In the genomic region with DNA sequence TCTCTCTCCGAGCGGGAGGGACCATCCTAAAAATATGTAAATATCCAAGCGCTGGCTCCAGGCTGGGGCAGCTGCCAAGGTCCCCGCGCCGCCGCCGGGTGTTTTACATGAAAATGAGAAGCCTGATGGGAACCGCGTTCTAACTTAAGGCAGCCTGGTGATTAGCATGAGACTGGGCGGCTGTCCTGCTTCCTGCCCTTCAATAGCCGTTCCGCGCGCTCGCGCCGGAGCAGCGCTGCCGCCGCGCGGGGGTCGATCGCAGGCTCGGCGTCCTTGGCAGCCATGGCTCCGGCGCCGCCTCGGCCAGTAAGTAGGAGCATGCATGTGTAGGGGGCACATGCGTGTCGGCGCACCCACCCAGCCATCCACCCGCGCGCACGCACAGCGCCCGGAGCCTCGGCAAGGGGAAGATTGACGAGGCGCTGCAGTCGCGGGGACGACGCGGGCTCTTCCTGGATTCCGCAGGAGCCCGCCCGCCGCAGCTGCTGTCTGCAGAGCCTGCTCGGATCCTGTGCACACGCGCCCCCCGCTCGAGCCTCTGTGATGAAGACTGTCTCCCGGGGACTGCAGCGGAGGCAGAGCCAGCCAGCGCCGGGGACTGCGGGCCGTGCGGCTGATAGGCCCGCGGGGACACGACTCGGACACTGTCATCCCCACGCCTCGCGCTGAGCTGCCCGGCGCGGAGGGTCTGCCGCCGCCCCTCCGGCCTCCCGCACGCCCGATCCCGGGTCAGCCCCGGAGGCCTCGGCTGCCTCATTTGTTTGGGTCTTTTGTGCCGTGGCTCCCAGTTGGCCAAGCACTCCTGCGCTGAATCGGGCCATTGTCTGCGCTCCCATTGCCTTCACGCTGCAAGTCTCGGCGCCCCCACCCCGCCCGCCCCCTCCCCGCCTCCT, we compare ENCODE assay signal across 8 cellular contexts. TPM values are rescaled to one million over a fixed set of nuclear protein-coding genes. Genes with fewer than 3 reads are reported as not detected.
A peak's percentile ranks its signal among the peaks of the same experiment; 100 is the strongest.
DNase-seq lines count a peak whose midpoint lies in the region; ATAC-seq and TF ChIP-seq lines count a peak whose summit lies in the region.

No MANE protein-coding gene starts in this region.

- H3K27me3 ChIP-seq in rectal smooth muscle tissue (ENCODE audit: control insufficient read depth, insufficient read depth, low read length), result no peaks in the 10 kb centered on the region

- no peaks in the 10 kb centered on the region for H3K4me1 ChIP-seq in rectal smooth muscle tissue (ENCODE audit: control insufficient read depth, insufficient read depth, low read length)

- H3K9ac ChIP-seq in rectal smooth muscle tissue (ENCODE audit: low read length), result no peak overlapping the region

- in situ Hi-C loops in astrocyte of the cerebellum (cut with HindIII; ENCODE audit: low sequenced_read_pairs), result no loop called here

- H3K27ac ChIP-seq in rectal smooth muscle tissue (ENCODE audit: low read depth, low read length), result no peak overlapping the region

- peak overlapping the region; percentile 49 for H3K4me3 ChIP-seq in astrocyte of the cerebellum (ENCODE audit: low read depth, low read length)
- H3K4me3 ChIP-seq in rectal smooth muscle tissue (ENCODE audit: low read length), result peak overlapping the region; percentile 70

- no peaks in the 10 kb centered on the region for H3K36me3 ChIP-seq in rectal smooth muscle tissue (ENCODE audit: control insufficient read depth, insufficient read depth, low read length)

- no peak for ATAC-seq in GM21447 (IDR thresholded peaks at IDR 0.05; ENCODE audit: unreplicated experiment)

- peak; percentile 4 for DNase-seq in DMS79 (lab: John Stamatoyannopoulos, UW)
- peak; percentile 42 for DNase-seq in NCI-H1092 treated with DMSO at 0.1 percent for 48 hours (lab: John Stamatoyannopoulos, UW)
- DNase-seq in astrocyte of the cerebellum (ENCODE audit: low read depth), result no peak
- peak; percentile 89 for DNase-seq in iPS DF 19.7 (ENCODE audit: low read depth, low spot score)
- no peak for DNase-seq in mesenteric fat pad (ENCODE audit: low spot score)
- DNase-seq in cerebellar nuclear complex (lab: John Stamatoyannopoulos, UW), result no peak

- TF ChIP-seq CTCF in astrocyte of the cerebellum (IDR thresholded peaks at IDR 0.05; ENCODE audit: low read depth, low read length, missing control alignments), result no peak

RNA-seq across cellular contexts. Expression of gene STOX2, which starts 0.7 kb away (rescaled TPM):
- 6.2 TPM for total RNA-seq in mesenteric fat pad

Comparison
In these comparisons a context has a peak if more than half of its experiments do, and no peak if none do; other contexts are left out.
1. DNase-seq: peak in DMS79 (single experiment), NCI-H1092 treated with DMSO at 0.1 percent for 48 hours (single experiment) and iPS DF 19.7 (single experiment); none in astrocyte of the cerebellum (single experiment), mesenteric fat pad (single experiment) and cerebellar nuclear complex (0 of 2).